In genomic region chr19:3059653-3060052, GRCh38 we compare ENCODE assay signal across 13 cellular contexts. TPM values are rescaled to one million over a fixed set of nuclear protein-coding genes. Genes with fewer than 3 reads are reported as not detected.
A peak's percentile ranks its signal among the peaks of the same experiment; 100 is the strongest.
DNase-seq lines count a peak whose midpoint lies in the region; ATAC-seq, FAIRE-seq and TF ChIP-seq lines count a peak whose summit lies in the region.
"Had no signal": no experiment of that assay in that cellular context is flagged by ENCODE, and none has a peak within 500 bp of the region (broad histone marks: within the 10 kb centered on the region; RNA-seq: fewer than 3 reads in every experiment).

No MANE protein-coding gene starts in this region.

- POLR2A ChIA-PET in HepG2 (lab: Yijun Ruan, JAX): interaction anchor here (2.2 kb wide), 1 partner anchor 24 kb away, joined by 9 read pairs; no protein-coding TSS in a partner anchor

- no peaks in the 10 kb centered on the region for H3K9me3 ChIP-seq in HepG2 (ENCODE audit: low read length)
- H3K9me3 ChIP-seq in right lobe of liver: no peaks in the 10 kb centered on the region
- no peaks in the 10 kb centered on the region for H3K9me3 ChIP-seq in vagina

- no peak for TF ChIP-seq EP300 in HepG2 (IDR thresholded peaks at IDR 0.05; ENCODE audit: low read depth in 2 of 2, low read length in 2 of 2)
- no peak for TF ChIP-seq EP300 in HepG2 (CRISPR knock-in tag; IDR thresholded peaks at IDR 0.05; ENCODE audit: borderline replicate concordance)

- H3K27me3 ChIP-seq in HepG2 (ENCODE audit: control insufficient read depth in 1 of 2, insufficient read depth in 2 of 2, low read length in 2 of 2) (no peaks in the 10 kb centered on the region), right lobe of liver (no peaks in the 10 kb centered on the region), vagina (no peaks in the 10 kb centered on the region)

- H3K4me2 ChIP-seq in HepG2 (ENCODE audit: low read depth, low read length): no peak overlapping the region

- peak overlapping the region; percentile 48 for H3K27ac Mint-ChIP-seq in activated naive CD8-positive, alpha-beta T cell treated with anti-CD3 and anti-CD28 coated beads for 36 hours
- peak overlapping the region in 4 of 6 donors; percentile 28 to 96 (median 79) for H3K27ac Mint-ChIP-seq in naive B cell

- peaks cover 26% of the 10 kb centered on the region for H3K36me3 Mint-ChIP-seq in activated naive CD8-positive, alpha-beta T cell treated with anti-CD3 and anti-CD28 coated beads for 36 hours
- peaks cover 9 to 16% of the 10 kb centered on the region in 2 donors for H3K36me3 Mint-ChIP-seq in naive B cell

- H3K79me2 ChIP-seq in HepG2 (ENCODE audit: insufficient read depth, low read length): peaks cover 5% of the 10 kb centered on the region

- TF ChIP-seq POLR2A in HepG2 (IDR thresholded peaks at IDR 0.05; ENCODE audit: insufficient read depth in 1 of 2, low read depth in 2 of 2, low read length in 2 of 2): no peak
- TF ChIP-seq POLR2A in right lobe of liver (IDR thresholded peaks at IDR 0.05): no peak
- no peak for TF ChIP-seq POLR2A in vagina (IDR thresholded peaks at IDR 0.05)

- ATAC-seq in HepG2 (no peak), right lobe of liver (no peak), naive B cell (ENCODE audit: low read depth in 2 of 2) (no peak), HG02623 (IDR thresholded peaks at IDR 0.05; ENCODE audit: unreplicated experiment) (no peak), GM21390 (IDR thresholded peaks at IDR 0.05; ENCODE audit: unreplicated experiment) (no peak)

- WGBS in HepG2 (ENCODE audit: low lambda C conversion rate): 97% methylated on average over 16 of the region's 16 CpGs
- WGBS in right lobe of liver (ENCODE audit: insufficient coverage, low coverage, low lambda C conversion rate, missing lambda C conversion rate): 69% methylated on average over 13 of the region's 16 CpGs

- H4K20me1 ChIP-seq in HepG2 (ENCODE audit: insufficient read depth, low read length): no peaks in the 10 kb centered on the region

- FAIRE-seq in HepG2 (lab: Jason Lieb, UNC): no peak
- FAIRE-seq: urothelium cell line had no signal

- in situ Hi-C loops in HepG2 (cut with HindIII; ENCODE audit: extremely low pct_ligation_motif_present, low pct_unique_long_range_greater_than_20kb): no loop called here

- TF ChIP-seq CTCF in HepG2 (CRISPR knock-in tag; IDR thresholded peaks at IDR 0.05) (no peak), right lobe of liver (IDR thresholded peaks at IDR 0.05) (no peak), vagina (IDR thresholded peaks at IDR 0.05) (no peak), coronary artery (IDR thresholded peaks at IDR 0.05) (no peak)

- CTCF ChIA-PET in HepG2 (lab: Yijun Ruan, JAX; ENCODE audit: low intra/inter-chr PET ratio, low total read pairs): no interaction called here

- H3K4me3 ChIP-seq in HepG2 (replicated peaks in 1 of 3; ENCODE audit: insufficient read depth in 1 of 3, low read depth in 2 of 3, low read length in 3 of 3) (no peak overlapping the region), right lobe of liver (no peak overlapping the region), vagina (no peak overlapping the region), coronary artery (no peak overlapping the region)

- peaks cover 30% of the 10 kb centered on the region for H3K4me1 Mint-ChIP-seq in activated naive CD8-positive, alpha-beta T cell treated with anti-CD3 and anti-CD28 coated beads for 36 hours
- H3K4me1 Mint-ChIP-seq in naive B cell: peaks cover 41 to 58% (median 49%) of the 10 kb centered on the region in 3 donors

- H3K27ac ChIP-seq in HepG2 (ENCODE audit: extremely low read length, insufficient read depth, low read length) (no peak overlapping the region), right lobe of liver (no peak overlapping the region), vagina (peak overlapping the region; percentile 92), coronary artery (no peak overlapping the region)

- DNase-seq in HepG2 (ENCODE audit: low spot score) (no peak), right lobe of liver (no peak), naive B cell (no peak), vagina (ENCODE audit: extremely low spot score in 2 of 2) (no peak), coronary artery (ENCODE audit: low spot score) (no peak)
- no peak for DNase-seq in activated naive CD8-positive, alpha-beta T cell treated with anti-CD3 and anti-CD28 coated beads for 36 hours
- DNase-seq: H7, kidney glomerular epithelial cell, NCI-H187 treated with DMSO at 0.1 percent for 48 hours had no signal

- peaks cover 9 to 38% of the 10 kb centered on the region in 2 experiments for H3K36me3 ChIP-seq in HepG2 (replicated peaks in 1 of 2; ENCODE audit: control insufficient read depth in 1 of 2, insufficient read depth in 2 of 2, low read length in 2 of 2)
- peaks cover 0 to 27% (median 8%) of the 10 kb centered on the region in 4 donors for H3K36me3 ChIP-seq in right lobe of liver
- H3K36me3 ChIP-seq in vagina: peaks cover 0 to 41% of the 10 kb centered on the region in 2 donors

- no peak overlapping the region for H3K9ac ChIP-seq in HepG2 (ENCODE audit: insufficient read depth, low read depth, low read length)

- TF ChIP-seq RAD21 in HepG2 (CRISPR knock-in tag; IDR thresholded peaks at IDR 0.05): no peak

- H3K4me1 ChIP-seq in HepG2 (ENCODE audit: insufficient read depth, low read length): peaks cover 28% of the 10 kb centered on the region
- H3K4me1 ChIP-seq in right lobe of liver: peaks cover 0 to 16% (median 7%) of the 10 kb centered on the region in 4 donors
- peaks cover 73% of the 10 kb centered on the region for H3K4me1 ChIP-seq in vagina

- no peaks in the 10 kb centered on the region for H3K27me3 Mint-ChIP-seq in activated naive CD8-positive, alpha-beta T cell treated with anti-CD3 and anti-CD28 coated beads for 36 hours
- no peaks in the 10 kb centered on the region for H3K27me3 Mint-ChIP-seq in naive B cell

- H3K4me3 Mint-ChIP-seq in activated naive CD8-positive, alpha-beta T cell treated with anti-CD3 and anti-CD28 coated beads for 36 hours: peak overlapping the region; percentile 15
- peak overlapping the region; percentile 88 to 96 (median 92) for H3K4me3 Mint-ChIP-seq in naive B cell

- no peak overlapping the region for H2AFZ ChIP-seq in HepG2 (ENCODE audit: low read length)

- TSS peak; percentile 63 for BruUV-seq in HepG2 (replicated peaks; lab: Mats Ljungman, UMichigan)

- no peaks in the 10 kb centered on the region for H3K9me3 Mint-ChIP-seq in activated naive CD8-positive, alpha-beta T cell treated with anti-CD3 and anti-CD28 coated beads for 36 hours
- no peaks in the 10 kb centered on the region for H3K9me3 Mint-ChIP-seq in naive B cell
- H3K9me3 Mint-ChIP-seq: CD14-positive monocyte had no signal

- intact Hi-C loops in HepG2 (cut with micrococcal nuclease; ENCODE audit: unreplicated experiment): no loop called here
- intact Hi-C loops in right lobe of liver (cut with DNase I): no loop called here
- intact Hi-C loops in vagina (cut with DNase I): no loop called here

RNA-seq across cellular contexts. Expression of gene TLE5, which starts 2.6 kb away (rescaled TPM):
- total RNA-seq in HepG2 (2016; rRNA removed; fragmentation: Illumina TruSeq; extraction: Trizol) (51.6 and 62.8 TPM in 2 replicates), right lobe of liver (100 to 1,000 TPM; 119 to 198 (median 152) TPM), vagina (451 TPM)
- 148 and 187 TPM in 2 replicates for total RNA-seq in HepG2 (2016; cell fraction: cytosol; rRNA removed; fragmentation: Illumina TruSeq; extraction: Trizol; ENCODE audit: low read depth)
- total RNA-seq in HepG2 (2016; cell fraction: insoluble cytoplasmic fraction; rRNA removed; fragmentation: Illumina TruSeq; extraction: Trizol): 41.9 and 63.2 TPM in 2 replicates
- total RNA-seq in HepG2 (2016; cell fraction: membrane; rRNA removed; fragmentation: Illumina TruSeq; extraction: Trizol): 155 and 189 TPM in 2 replicates
- total RNA-seq in HepG2 (2016; cell fraction: nucleus; rRNA removed; fragmentation: Illumina TruSeq; extraction: Trizol): 29.0 and 32.6 TPM in 2 replicates
- polyA plus RNA-seq in HepG2 (2011; rRNA removed) (189 and 246 TPM in 2 replicates), naive B cell (ENCODE audit: low read depth in 6 of 6) (100 to 1,000 TPM; 294 to 651 (median 379) TPM)
- 170 and 253 TPM in 2 replicates for polyA plus RNA-seq in HepG2 (2011; cell fraction: cytosol; rRNA removed)
- 312 and 359 TPM in 2 replicates for polyA plus RNA-seq in HepG2 (2011; cell fraction: nucleus; rRNA removed)
- 157 and 182 TPM in 2 replicates for polyA plus RNA-seq in HepG2 (2012)
- polyA plus RNA-seq in HepG2 (2016; cell fraction: cytosol; fragmentation: Illumina TruSeq; extraction: Trizol; ENCODE audit: low read depth): 365 and 380 TPM in 2 replicates
- 90.9 and 108 TPM in 2 replicates for polyA plus RNA-seq in HepG2 (2016; cell fraction: insoluble cytoplasmic fraction; fragmentation: Illumina TruSeq; extraction: Trizol; ENCODE audit: low read depth)
- 308 and 330 TPM in 2 replicates for polyA plus RNA-seq in HepG2 (2016; cell fraction: membrane; fragmentation: Illumina TruSeq; extraction: Trizol; ENCODE audit: low read depth)
- 105 and 117 TPM in 2 replicates for polyA plus RNA-seq in HepG2 (2016; cell fraction: nucleus; fragmentation: Illumina TruSeq; extraction: Trizol; ENCODE audit: insufficient read depth, low read depth)
- 213 and 462 TPM in 2 replicates for polyA minus RNA-seq in HepG2 (2011; rRNA and poly(A)+ RNA removed; ENCODE audit: low replicate concordance)
- polyA minus RNA-seq in HepG2 (2011; cell fraction: cytosol; rRNA and poly(A)+ RNA removed): 159 and 180 TPM in 2 replicates
- 36.2 and 46.2 TPM in 2 replicates for polyA minus RNA-seq in HepG2 (2011; cell fraction: nucleus; rRNA and poly(A)+ RNA removed)
- total RNA-seq in activated naive CD8-positive, alpha-beta T cell treated with anti-CD3 and anti-CD28 coated beads for 36 hours: 100 to 1,000 TPM; 221 to 222 TPM

RNA-seq across cellular contexts. Expression of gene TLE2, which starts 30.6 kb away (rescaled TPM):
- total RNA-seq in HepG2 (2016; rRNA removed; fragmentation: Illumina TruSeq; extraction: Trizol): 0.07 TPM in 1 of 2 replicates, not detected in the other
- total RNA-seq in HepG2 (2016; cell fraction: cytosol; rRNA removed; fragmentation: Illumina TruSeq; extraction: Trizol; ENCODE audit: low read depth): not detected in 2 replicates
- not detected in 2 replicates for total RNA-seq in HepG2 (2016; cell fraction: insoluble cytoplasmic fraction; rRNA removed; fragmentation: Illumina TruSeq; extraction: Trizol)
- 0.14 and 0.15 TPM in 2 replicates for total RNA-seq in HepG2 (2016; cell fraction: membrane; rRNA removed; fragmentation: Illumina TruSeq; extraction: Trizol)
- total RNA-seq in HepG2 (2016; cell fraction: nucleus; rRNA removed; fragmentation: Illumina TruSeq; extraction: Trizol): not detected in 2 replicates
- polyA plus RNA-seq in HepG2 (2011; rRNA removed): 0.72 and 0.81 TPM in 2 replicates
- polyA plus RNA-seq in HepG2 (2011; cell fraction: cytosol; rRNA removed): 0.21 and 0.25 TPM in 2 replicates
- polyA plus RNA-seq in HepG2 (2011; cell fraction: nucleus; rRNA removed): 1.8 and 1.9 TPM in 2 replicates
- 0.67 and 0.75 TPM in 2 replicates for polyA plus RNA-seq in HepG2 (2012)
- 0.19 and 0.40 TPM in 2 replicates for polyA plus RNA-seq in HepG2 (2016; cell fraction: cytosol; fragmentation: Illumina TruSeq; extraction: Trizol; ENCODE audit: low read depth)
- polyA plus RNA-seq in HepG2 (2016; cell fraction: insoluble cytoplasmic fraction; fragmentation: Illumina TruSeq; extraction: Trizol; ENCODE audit: low read depth): 0.13 TPM in 1 of 2 replicates, not detected in the other
- polyA plus RNA-seq in HepG2 (2016; cell fraction: membrane; fragmentation: Illumina TruSeq; extraction: Trizol; ENCODE audit: low read depth): 0.23 and 0.82 TPM in 2 replicates
- polyA plus RNA-seq in HepG2 (2016; cell fraction: nucleus; fragmentation: Illumina TruSeq; extraction: Trizol; ENCODE audit: insufficient read depth, low read depth): 0.56 TPM in 1 of 2 replicates, not detected in the other
- 1.3 and 12.9 TPM in 2 replicates for polyA minus RNA-seq in HepG2 (2011; rRNA and poly(A)+ RNA removed; ENCODE audit: low replicate concordance)
- 0.35 and 0.89 TPM in 2 replicates for polyA minus RNA-seq in HepG2 (2011; cell fraction: cytosol; rRNA and poly(A)+ RNA removed)
- 0.77 TPM in 1 of 2 replicates, not detected in the other for polyA minus RNA-seq in HepG2 (2011; cell fraction: nucleus; rRNA and poly(A)+ RNA removed)
- 10 to 100 TPM in 2 of 6 experiments, 1 to 10 TPM in 4; 6.1 to 20.6 (median 9.3) TPM for total RNA-seq in right lobe of liver
- total RNA-seq in activated naive CD8-positive, alpha-beta T cell treated with anti-CD3 and anti-CD28 coated beads for 36 hours: 1 to 10 TPM; 1.4 to 2.3 TPM
- polyA plus RNA-seq in naive B cell (ENCODE audit: low read depth in 6 of 6): 1 to 10 TPM in 4 of 6 donors, under 1 TPM in 1, not detected in 1; 0.84 to 2.3 (median 1.9) TPM
- 28.2 TPM for total RNA-seq in vagina
- polyA plus RNA-seq: CD14-positive monocyte had no signal

RNA-seq across cellular contexts. Expression of gene GNA11, which starts 34.5 kb away (rescaled TPM):
- total RNA-seq in HepG2 (2016; rRNA removed; fragmentation: Illumina TruSeq; extraction: Trizol) (18.8 and 26.8 TPM in 2 replicates), right lobe of liver (10 to 100 TPM; 19.5 to 28.0 (median 22.4) TPM), vagina (33.6 TPM)
- total RNA-seq in HepG2 (2016; cell fraction: cytosol; rRNA removed; fragmentation: Illumina TruSeq; extraction: Trizol; ENCODE audit: low read depth): 4.5 and 5.5 TPM in 2 replicates
- 16.2 and 28.2 TPM in 2 replicates for total RNA-seq in HepG2 (2016; cell fraction: insoluble cytoplasmic fraction; rRNA removed; fragmentation: Illumina TruSeq; extraction: Trizol)
- 20.2 and 20.3 TPM in 2 replicates for total RNA-seq in HepG2 (2016; cell fraction: membrane; rRNA removed; fragmentation: Illumina TruSeq; extraction: Trizol)
- total RNA-seq in HepG2 (2016; cell fraction: nucleus; rRNA removed; fragmentation: Illumina TruSeq; extraction: Trizol): 13.2 and 15.8 TPM in 2 replicates
- polyA plus RNA-seq in HepG2 (2011; rRNA removed) (16.0 and 16.8 TPM in 2 replicates), naive B cell (ENCODE audit: low read depth in 6 of 6) (1 to 10 TPM in 2 of 6 donors, under 1 TPM in 3, not detected in 1; 0.23 to 1.2 (median 0.99) TPM)
- polyA plus RNA-seq in HepG2 (2011; cell fraction: cytosol; rRNA removed): 18.0 and 19.4 TPM in 2 replicates
- 24.5 and 30.8 TPM in 2 replicates for polyA plus RNA-seq in HepG2 (2011; cell fraction: nucleus; rRNA removed)
- 21.5 and 25.5 TPM in 2 replicates for polyA plus RNA-seq in HepG2 (2012)
- polyA plus RNA-seq in HepG2 (2016; cell fraction: cytosol; fragmentation: Illumina TruSeq; extraction: Trizol; ENCODE audit: low read depth): 4.2 and 4.6 TPM in 2 replicates
- 25.9 and 33.9 TPM in 2 replicates for polyA plus RNA-seq in HepG2 (2016; cell fraction: insoluble cytoplasmic fraction; fragmentation: Illumina TruSeq; extraction: Trizol; ENCODE audit: low read depth)
- 14.1 and 15.9 TPM in 2 replicates for polyA plus RNA-seq in HepG2 (2016; cell fraction: membrane; fragmentation: Illumina TruSeq; extraction: Trizol; ENCODE audit: low read depth)
- polyA plus RNA-seq in HepG2 (2016; cell fraction: nucleus; fragmentation: Illumina TruSeq; extraction: Trizol; ENCODE audit: insufficient read depth, low read depth): 31.1 and 31.9 TPM in 2 replicates
- 36.6 and 52.6 TPM in 2 replicates for polyA minus RNA-seq in HepG2 (2011; rRNA and poly(A)+ RNA removed; ENCODE audit: low replicate concordance)
- 10.8 and 16.8 TPM in 2 replicates for polyA minus RNA-seq in HepG2 (2011; cell fraction: cytosol; rRNA and poly(A)+ RNA removed)
- polyA minus RNA-seq in HepG2 (2011; cell fraction: nucleus; rRNA and poly(A)+ RNA removed): 6.7 and 7.1 TPM in 2 replicates
- total RNA-seq in activated naive CD8-positive, alpha-beta T cell treated with anti-CD3 and anti-CD28 coated beads for 36 hours: 1 to 10 TPM; 4.5 to 4.6 TPM
